ENCODE assay signal across 12 cellular contexts in genomic region chr3:152315623-152316022, GRCh38. TPM values are rescaled to one million over a fixed set of nuclear protein-coding genes. Genes with fewer than 3 reads are reported as not detected.
DNase-seq lines count a peak whose midpoint lies in the region; ATAC-seq and TF ChIP-seq lines count a peak whose summit lies in the region.
"Had no signal": no experiment of that assay in that cellular context is flagged by ENCODE, and none has a peak within 500 bp of the region (broad histone marks: within the 10 kb centered on the region; RNA-seq: fewer than 3 reads in every experiment).

No MANE protein-coding gene starts in this region.

- ATAC-seq in stimulated activated memory B cell treated with anti-CD40 and anti-IgM and Interleukin-4, amounts not matched to agents 10 μg/mL and 1 μg/mL and 100 μg/mL, for 72 hours = no peak
- ATAC-seq: WTC11 had no signal

- no peak overlapping the region for H3K9ac ChIP-seq in muscle layer of colon (ENCODE audit: low read length)

- peak overlapping the region in 1 of 3 donors; percentile 16 for H3K4me3 ChIP-seq in breast epithelium
- no peak overlapping the region for H3K4me3 ChIP-seq in muscle layer of colon (ENCODE audit: low read depth in 1 of 2, low read length in 2 of 2)
- H3K4me3 ChIP-seq in vagina = no peak overlapping the region

- H3K27ac ChIP-seq in breast epithelium = peak overlapping the region; percentile 75 to 77
- peak overlapping the region; percentile 27 for H3K27ac ChIP-seq in muscle layer of colon (ENCODE audit: low read depth, low read length)
- H3K27ac ChIP-seq in vagina = peak overlapping the region; percentile 69

- TF ChIP-seq POLR2A in breast epithelium (IDR thresholded peaks at IDR 0.05) (no peak), vagina (IDR thresholded peaks at IDR 0.05) (no peak)

- BruUV-seq in MCF 10A (replicated peaks; lab: Mats Ljungman, UMichigan) = no TSS peak

- CTCF ChIA-PET in MCF 10A (lab: Yijun Ruan, JAX) = interaction anchor here (0.8 kb wide), 1 partner anchor 13 kb away, joined by 4 read pairs; no protein-coding TSS in a partner anchor

- H3K4me1 ChIP-seq in breast epithelium (peaks cover 0 to 4% of the 10 kb centered on the region in 2 donors), muscle layer of colon (ENCODE audit: insufficient read depth, low read length) (peaks cover 67% of the 10 kb centered on the region), vagina (peaks cover 54% of the 10 kb centered on the region)

- no peaks in the 10 kb centered on the region for H3K9me3 ChIP-seq in breast epithelium
- no peaks in the 10 kb centered on the region for H3K9me3 ChIP-seq in muscle layer of colon (ENCODE audit: low read length)
- no peaks in the 10 kb centered on the region for H3K9me3 ChIP-seq in vagina

- peaks cover 24% of the 10 kb centered on the region for H3K4me1 Mint-ChIP-seq in MCF 10A (ENCODE audit: insufficient read depth, unreplicated experiment)
- H3K4me1 Mint-ChIP-seq in stimulated activated memory B cell treated with anti-CD40 and anti-IgM and Interleukin-4, amounts not matched to agents 10 μg/mL and 1 μg/mL and 100 μg/mL, for 72 hours = peaks cover 59% of the 10 kb centered on the region

- peaks cover 15% of the 10 kb centered on the region for H3K36me3 Mint-ChIP-seq in MCF 10A (ENCODE audit: insufficient read depth, unreplicated experiment)
- peaks cover 38% of the 10 kb centered on the region for H3K36me3 Mint-ChIP-seq in stimulated activated memory B cell treated with anti-CD40 and anti-IgM and Interleukin-4, amounts not matched to agents 10 μg/mL and 1 μg/mL and 100 μg/mL, for 72 hours
- H3K36me3 Mint-ChIP-seq: WTC11 had no signal

- peaks cover 8% of the 10 kb centered on the region for H3K9me3 Mint-ChIP-seq in MCF 10A (ENCODE audit: unreplicated experiment)
- no peaks in the 10 kb centered on the region for H3K9me3 Mint-ChIP-seq in stimulated activated memory B cell treated with anti-CD40 and anti-IgM and Interleukin-4, amounts not matched to agents 10 μg/mL and 1 μg/mL and 100 μg/mL, for 72 hours
- H3K9me3 Mint-ChIP-seq: nephron, WTC11 had no signal

- H3K27ac Mint-ChIP-seq in MCF 10A (ENCODE audit: low read depth, unreplicated experiment) = no peak overlapping the region
- H3K27ac Mint-ChIP-seq in stimulated activated memory B cell treated with anti-CD40 and anti-IgM and Interleukin-4, amounts not matched to agents 10 μg/mL and 1 μg/mL and 100 μg/mL, for 72 hours = no peak overlapping the region
- H3K27ac Mint-ChIP-seq: WTC11 had no signal

- TF ChIP-seq CTCF in breast epithelium (IDR thresholded peaks at IDR 0.05) = no peak
- TF ChIP-seq CTCF in MCF 10A (IDR thresholded peaks at IDR 0.05; ENCODE audit: unreplicated experiment) = no peak
- no peak for TF ChIP-seq CTCF in vagina (IDR thresholded peaks at IDR 0.05)

- POLR2A ChIA-PET in MCF 10A (lab: Yijun Ruan, JAX) = interaction anchor here (0.9 to 2.0 kb wide), 4 partner anchors 8 to 46 kb away, joined by 3 to 6 read pairs (median 4); no protein-coding TSS in a partner anchor

- intact Hi-C loops in breast epithelium (cut with DNase I; ENCODE audit: low total_unique reads) (no loop called here), MCF 10A (cut with micrococcal nuclease) (no loop called here), vagina (cut with DNase I) (no loop called here)

- no peaks in the 10 kb centered on the region for H3K27me3 Mint-ChIP-seq in MCF 10A (ENCODE audit: insufficient read depth, unreplicated experiment)
- no peaks in the 10 kb centered on the region for H3K27me3 Mint-ChIP-seq in stimulated activated memory B cell treated with anti-CD40 and anti-IgM and Interleukin-4, amounts not matched to agents 10 μg/mL and 1 μg/mL and 100 μg/mL, for 72 hours

- H3K4me3 Mint-ChIP-seq in MCF 10A (ENCODE audit: unreplicated experiment) = no peak overlapping the region
- no peak overlapping the region for H3K4me3 Mint-ChIP-seq in stimulated activated memory B cell treated with anti-CD40 and anti-IgM and Interleukin-4, amounts not matched to agents 10 μg/mL and 1 μg/mL and 100 μg/mL, for 72 hours
- H3K4me3 Mint-ChIP-seq: nephron, WTC11 had no signal

- DNase-seq in breast epithelium (ENCODE audit: low spot score in 2 of 2) (no peak), MCF 10A (ENCODE audit: unreplicated experiment) (no peak), dermis microvascular lymphatic vessel endothelial cell (ENCODE audit: low read depth in 2 of 2) (peak; percentile 92), vagina (ENCODE audit: extremely low spot score in 2 of 2) (no peak), germinal center (ENCODE audit: low spot score) (no peak), HPDE6-E6E7 (ENCODE audit: extremely low spot score) (no peak)
- DNase-seq: NCI-H1436 treated with DMSO at 0.1 percent for 48 hours, SHP77 had no signal

- H3K27me3 ChIP-seq in breast epithelium = no peaks in the 10 kb centered on the region
- H3K27me3 ChIP-seq in muscle layer of colon (ENCODE audit: control insufficient read depth in 1 of 2, insufficient read depth in 2 of 2, low read length in 2 of 2) = no peaks in the 10 kb centered on the region
- no peaks in the 10 kb centered on the region for H3K27me3 ChIP-seq in vagina

- no peaks in the 10 kb centered on the region for H3K36me3 ChIP-seq in breast epithelium
- H3K36me3 ChIP-seq in muscle layer of colon (ENCODE audit: insufficient read depth, low read length) = no peaks in the 10 kb centered on the region
- H3K36me3 ChIP-seq in vagina = no peaks in the 10 kb centered on the region

RNA-seq across cellular contexts. Expression of gene MBNL1, which starts 46.9 kb away (rescaled TPM):
- total RNA-seq in breast epithelium = 100 to 1,000 TPM; 314 to 702 (median 353) TPM
- 114 and 139 TPM in 2 replicates for total RNA-seq in MCF 10A (2022)
- 316 and 351 TPM in 2 replicates for total RNA-seq in dermis microvascular lymphatic vessel endothelial cell
- total RNA-seq in vagina = 311 TPM

Comparison
In these comparisons a context has a peak if more than half of its experiments do, and no peak if none do; other contexts are left out.
1. DNase-seq: peak in dermis microvascular lymphatic vessel endothelial cell (2 of 2); none in breast epithelium (0 of 2), MCF 10A (single experiment), vagina (0 of 2), germinal center (single experiment) and HPDE6-E6E7 (single experiment).
2. Peak in every context shown above with its lines, with median percentiles within 50 percentile points of each other: H3K27ac ChIP-seq.